In the genomic region with DNA sequence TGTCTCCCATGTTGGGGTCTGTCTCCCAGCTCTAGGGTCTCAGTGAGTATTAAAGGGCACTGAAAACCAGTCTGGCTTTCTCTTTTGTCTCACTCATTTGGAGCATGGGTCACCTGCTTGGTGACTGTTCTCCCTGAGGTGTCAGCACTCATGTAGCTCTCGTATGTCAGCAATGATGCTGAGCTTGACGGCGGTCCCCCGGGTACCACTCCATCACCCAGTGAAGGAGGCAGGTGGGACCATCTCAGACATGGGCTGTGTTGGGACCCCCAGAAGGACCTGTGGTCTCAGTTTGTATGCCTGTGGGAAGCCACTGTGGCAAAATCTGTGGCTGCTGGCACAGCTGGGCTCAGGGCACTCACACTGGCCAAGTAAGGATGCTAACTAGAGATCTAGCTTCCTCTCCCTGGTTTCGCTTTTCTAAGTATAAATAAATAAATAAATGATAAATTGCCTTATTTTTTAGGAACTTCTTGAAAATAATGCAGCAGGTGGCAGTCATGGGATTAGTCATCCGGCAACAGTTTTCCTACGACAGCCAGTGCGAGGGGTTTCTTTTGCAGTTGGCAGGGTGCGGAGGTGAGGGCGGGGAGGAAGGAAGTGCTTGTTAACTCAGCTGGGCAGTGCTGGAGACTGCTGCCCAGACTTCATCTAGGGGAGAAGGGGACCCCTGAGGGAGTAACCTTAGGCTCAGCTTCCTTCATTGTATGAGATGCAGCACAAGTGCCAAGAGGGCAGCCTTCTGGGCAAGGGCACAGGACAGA, we compare ENCODE assay signal across 26 cellular contexts. TPM values are rescaled to one million over a fixed set of nuclear protein-coding genes. Genes with fewer than 3 reads are reported as not detected.
A peak's percentile ranks its signal among the peaks of the same experiment; 100 is the strongest.
DNase-seq lines count a peak whose midpoint lies in the region; ATAC-seq, FAIRE-seq and TF ChIP-seq lines count a peak whose summit lies in the region.
"Had no signal": no experiment of that assay in that cellular context is flagged by ENCODE, and none has a peak within 500 bp of the region (broad histone marks: within the 10 kb centered on the region; RNA-seq: fewer than 3 reads in every experiment).

No MANE protein-coding gene starts in this region.

- no peak for FAIRE-seq in K562 (lab: Jason Lieb, UNC)
- FAIRE-seq: A204.1 had no signal

- H3K4me3 Mint-ChIP-seq in activated CD4-positive, alpha-beta T cell treated with anti-CD3 and anti-CD28 coated beads for 36 hours, result no peak overlapping the region
- peak overlapping the region; percentile 41 for H3K4me3 Mint-ChIP-seq in T-helper 1 cell treated with Interleukin-12 subunit alpha and Interleukin-12 subunit beta and Interleukin-4 antibody, amounts not matched to agents 30 μg/mL and 1 μg/mL, for 36 hours
- H3K4me3 Mint-ChIP-seq: immature natural killer cell, nephron progenitor cell had no signal

- peaks cover 2% of the 10 kb centered on the region for H3K27me3 Mint-ChIP-seq in activated CD4-positive, alpha-beta T cell treated with anti-CD3 and anti-CD28 coated beads for 36 hours
- no peaks in the 10 kb centered on the region for H3K27me3 Mint-ChIP-seq in T-helper 1 cell treated with Interleukin-12 subunit alpha and Interleukin-12 subunit beta and Interleukin-4 antibody, amounts not matched to agents 30 μg/mL and 1 μg/mL, for 36 hours (ENCODE audit: low read depth)

- no peaks in the 10 kb centered on the region for H3K36me3 Mint-ChIP-seq in activated CD4-positive, alpha-beta T cell treated with anti-CD3 and anti-CD28 coated beads for 36 hours (ENCODE audit: low read depth)
- H3K36me3 Mint-ChIP-seq in T-helper 1 cell treated with Interleukin-12 subunit alpha and Interleukin-12 subunit beta and Interleukin-4 antibody, amounts not matched to agents 30 μg/mL and 1 μg/mL, for 36 hours (ENCODE audit: low read depth), result peaks cover 2% of the 10 kb centered on the region
- H3K36me3 Mint-ChIP-seq: CD14-positive monocyte, immature natural killer cell had no signal

- no peak overlapping the region for H3K9ac ChIP-seq in BLaER1
- H3K9ac ChIP-seq in K562 (ENCODE audit: insufficient read depth in 1 of 2, low read depth in 2 of 2, low read length in 2 of 2), result peak overlapping the region; percentile 8 to 35; a peak in 2 of 4 replicates

- intact Hi-C loops in activated CD4-positive, alpha-beta T cell treated with anti-CD3 and anti-CD28 coated beads for 36 hours (cut with DNase I, micrococcal nuclease), result loop anchor here (2.0 to 5.0 kb wide), 3 partner anchors 37 to 549 kb away; a partner anchor contains a TSS
- intact Hi-C loops in K562 (cut with micrococcal nuclease), result no loop called here

- peaks cover 65% of the 10 kb centered on the region for H3K4me1 Mint-ChIP-seq in activated CD4-positive, alpha-beta T cell treated with anti-CD3 and anti-CD28 coated beads for 36 hours
- peaks cover 58% of the 10 kb centered on the region for H3K4me1 Mint-ChIP-seq in T-helper 1 cell treated with Interleukin-12 subunit alpha and Interleukin-12 subunit beta and Interleukin-4 antibody, amounts not matched to agents 30 μg/mL and 1 μg/mL, for 36 hours (ENCODE audit: low read depth)
- H3K4me1 Mint-ChIP-seq: immature natural killer cell, nephron progenitor cell had no signal

- H4K20me1 ChIP-seq in BLaER1 (no peaks in the 10 kb centered on the region), K562 (replicated peaks; ENCODE audit: control insufficient read depth, insufficient read depth, low read length) (no peaks in the 10 kb centered on the region)

- no peak overlapping the region for H2AFZ ChIP-seq in K562 (ENCODE audit: low read depth, low read length)
- H2AFZ ChIP-seq: PC-9 had no signal

- CTCF ChIA-PET in activated CD4-positive, alpha-beta T cell treated with anti-CD3 and anti-CD28 coated beads for 36 hours (lab: Charles Lee), result interaction anchor here (0.7 to 2.5 kb wide), 6 partner anchors 9 to 339 kb away, joined by 3 to 13 read pairs (median 4); no protein-coding TSS in a partner anchor
- CTCF ChIA-PET in K562 (lab: Yijun Ruan, JAX; ENCODE audit: low intra/inter-chr PET ratio), result no interaction called here

- H3K36me3 ChIP-seq in BLaER1 (no peaks in the 10 kb centered on the region), K562 (ENCODE audit: control insufficient read depth, insufficient read depth, low read length) (no peaks in the 10 kb centered on the region)
- H3K36me3 ChIP-seq: adrenal gland, HAP-1, SJCRH30, uterus had no signal

- no peak overlapping the region for H3K27ac ChIP-seq in BLaER1
- H3K27ac ChIP-seq in K562 (ENCODE audit: extremely low read depth, low read depth, low read length), result no peak overlapping the region; the same call in 2 of the 3 replicates
- H3K27ac ChIP-seq: PC-9, SJCRH30, uterus had no signal

- in situ Hi-C loops in K562 (cut with MboI), result no loop called here

- H3K4me3 ChIP-seq in BLaER1, result no peak overlapping the region
- H3K4me3 ChIP-seq in K562, result no peak overlapping the region
- H3K4me3 ChIP-seq: adrenal gland, HAP-1, lung, PC-9, SJCRH30, uterus had no signal

- WGBS in K562 (ENCODE audit: insufficient coverage, low coverage, missing lambda C conversion rate), result 80% methylated on average over 4 of the region's 10 CpGs

- no peaks in the 10 kb centered on the region for H3K27me3 ChIP-seq in BLaER1
- no peaks in the 10 kb centered on the region for H3K27me3 ChIP-seq in K562 (ENCODE audit: control insufficient read depth in 2 of 2, insufficient read depth in 2 of 2, low read length in 2 of 2)
- H3K27me3 ChIP-seq: adrenal gland, SJCRH30, uterus had no signal

- H3K9me3 ChIP-seq in BLaER1 (no peaks in the 10 kb centered on the region), K562 (replicated peaks; ENCODE audit: control insufficient read depth, insufficient read depth, low read depth, low read length) (no peaks in the 10 kb centered on the region)
- H3K9me3 ChIP-seq: adrenal gland, HAP-1, SJCRH30, uterus had no signal

- no peaks in the 10 kb centered on the region for H3K9me1 ChIP-seq in K562 (ENCODE audit: control insufficient read depth, insufficient read depth, low read length)

- no peaks in the 10 kb centered on the region for H3K9me3 Mint-ChIP-seq in activated CD4-positive, alpha-beta T cell treated with anti-CD3 and anti-CD28 coated beads for 36 hours (ENCODE audit: low read depth)
- no peaks in the 10 kb centered on the region for H3K9me3 Mint-ChIP-seq in T-helper 1 cell treated with Interleukin-12 subunit alpha and Interleukin-12 subunit beta and Interleukin-4 antibody, amounts not matched to agents 30 μg/mL and 1 μg/mL, for 36 hours
- H3K9me3 Mint-ChIP-seq: CD14-positive monocyte, nephron progenitor cell had no signal

- no peak for TF ChIP-seq EP300 in K562 (IDR thresholded peaks at IDR 0.05; ENCODE audit: low read length)

- no TSS peak for BruUV-seq in K562 (replicated peaks; lab: Mats Ljungman, UMichigan)

- H3K4me2 ChIP-seq in BLaER1 (peak overlapping the region; percentile 66), K562 (ENCODE audit: insufficient read depth, low read length) (peak overlapping the region; percentile 27; the same call in 1 of the 2 replicates)
- H3K4me2 ChIP-seq: PC-9 had no signal

- TF ChIP-seq POLR2A in K562 (conservative IDR thresholded peaks at IDR 0.05), result no peak

- H3K79me2 ChIP-seq in K562 (ENCODE audit: control insufficient read depth, insufficient read depth, low read length), result no peaks in the 10 kb centered on the region

- ATAC-seq in activated CD4-positive, alpha-beta T cell treated with anti-CD3 and anti-CD28 coated beads for 36 hours, result peak; percentile 33
- ATAC-seq in K562, result no peak
- ATAC-seq in left lobe of liver, result no peak

- peaks cover 22% of the 10 kb centered on the region for H3K4me1 ChIP-seq in BLaER1
- peaks cover 7 to 18% of the 10 kb centered on the region in 2 experiments; a peak in 3 of 5 replicates for H3K4me1 ChIP-seq in K562 (replicated peaks in 1 of 2; ENCODE audit: control insufficient read depth in 2 of 2, insufficient read depth in 2 of 2, low read length in 2 of 2)
- H3K4me1 ChIP-seq: adrenal gland, HAP-1, SJCRH30, uterus had no signal

- peak overlapping the region; percentile 82 for H3K27ac Mint-ChIP-seq in activated CD4-positive, alpha-beta T cell treated with anti-CD3 and anti-CD28 coated beads for 36 hours
- H3K27ac Mint-ChIP-seq in T-helper 1 cell treated with Interleukin-12 subunit alpha and Interleukin-12 subunit beta and Interleukin-4 antibody, amounts not matched to agents 30 μg/mL and 1 μg/mL, for 36 hours, result peak overlapping the region; percentile 85
- H3K27ac Mint-ChIP-seq: CD14-positive monocyte, immature natural killer cell, nephron progenitor cell had no signal

- TF ChIP-seq CTCF in K562 (IDR thresholded peaks at IDR 0.05 in 2 of 3, conservative IDR thresholded peaks at IDR 0.05 in 1 of 3; ENCODE audit: insufficient read depth in 2 of 3, low read depth in 1 of 3, low read length in 3 of 3) (no peak), GM10266 (IDR thresholded peaks at IDR 0.05; ENCODE audit: control insufficient read depth, insufficient read depth, low read depth, missing control alignments) (no peak)

- peak; percentile 55 for DNase-seq in activated CD4-positive, alpha-beta T cell treated with anti-CD3 and anti-CD28 coated beads for 36 hours
- DNase-seq in activated CD4-positive, alpha-beta T cell treated with anti-CD3 and anti-CD28 coated beads for 1 hour, result no peak
- no peak for DNase-seq in K562 (ENCODE audit: extremely low read depth in 1 of 4, low spot score in 3 of 4)
- no peak for DNase-seq in GM10266 (ENCODE audit: extremely low spot score)
- no peak for DNase-seq in left lobe of liver (ENCODE audit: low spot score)
- DNase-seq in NCI-H526 treated with DMSO at 0.1 percent for 48 hours (lab: John Stamatoyannopoulos, UW), result no peak
- DNase-seq: caudate nucleus; effector CD4-positive, alpha-beta T cell; glutamatergic neuron; immature natural killer cell; KG1; NCI-H1105; NCI-H526; nephron progenitor cell; PC-9; SJCRH30; stimulated activated CD4-positive, alpha-beta T cell treated with anti-CD3 and anti-CD28 coated beads, Interleukin-12 subunit alpha, Interleukin-12 subunit beta, amount 100 ng/mL, for 4 hours; T1000; uterus had no signal

- no peak for TF ChIP-seq RAD21 in K562 (CRISPR knock-in tag; conservative IDR thresholded peaks at IDR 0.05 in 1 of 2, IDR thresholded peaks at IDR 0.05 in 1 of 2)

- POLR2A ChIA-PET in activated CD4-positive, alpha-beta T cell treated with anti-CD3 and anti-CD28 coated beads for 36 hours (lab: Charles Lee), result interaction anchor here (0.6 to 0.7 kb wide), 3 partner anchors 100 to 109 kb away, joined by 3 to 7 read pairs (median 4); no protein-coding TSS in a partner anchor
- POLR2A ChIA-PET in K562 (lab: Yijun Ruan, JAX), result interaction anchor here (1.0 kb wide), 1 partner anchor 11 kb away, joined by 3 read pairs; no protein-coding TSS in a partner anchor

RNA-seq across cellular contexts. Expression of a gene that starts 48.8 kb away (rescaled TPM):
- 1 to 10 TPM; 1.2 to 1.4 TPM for total RNA-seq in activated CD4-positive, alpha-beta T cell treated with anti-CD3 and anti-CD28 coated beads for 36 hours
- 38.2 and 49.5 TPM in 2 replicates for total RNA-seq in K562 (2011; cell fraction: chromatin; rRNA removed; ENCODE audit: low replicate concordance)
- 22.2 and 25.8 TPM in 2 replicates for total RNA-seq in K562 (2011; cell fraction: nucleolus; rRNA removed)
- 24.9 and 29.2 TPM in 2 replicates for total RNA-seq in K562 (2011; cell fraction: nucleoplasm; rRNA removed)
- 24.1 and 27.4 TPM in 2 replicates for total RNA-seq in K562 (2014; rRNA removed)
- 9.8 and 11.4 TPM in 2 replicates for total RNA-seq in K562 (2014; rRNA removed; fragmentation: Illumina TruSeq; extraction: Trizol)
- total RNA-seq in K562 (2015; rRNA removed; fragmentation: Illumina TruSeq; extraction: Trizol), result 13.5 and 14.5 TPM in 2 replicates
- total RNA-seq in K562 (2021), result 28.8 and 31.3 TPM in 2 replicates
- polyA plus RNA-seq in K562 (2011; rRNA removed), result 18.5 and 29.5 TPM in 2 replicates
- polyA plus RNA-seq in K562 (2011; cell fraction: cytosol; rRNA removed), result 15.5 and 43.5 TPM in 2 replicates
- 18.5 and 38.5 TPM in 2 replicates for polyA plus RNA-seq in K562 (2011; cell fraction: nucleus; rRNA removed)
- 11.3 and 15.6 TPM in 2 replicates for polyA plus RNA-seq in K562 (2012)
- 23.3 and 26.0 TPM in 2 replicates for polyA plus RNA-seq in K562 (2014; fragmentation: Illumina TruSeq; extraction: Trizol)
- polyA plus RNA-seq in K562 (2014; fragmentation: Nextera tagmentation; extraction: Ambion mirVana), result under 1 TPM; 0.52 to 0.55 TPM
- polyA plus RNA-seq in K562 (2014; rRNA removed), result 21.6 and 23.4 TPM in 2 replicates
- polyA minus RNA-seq in K562 (2011; rRNA and poly(A)+ RNA removed), result 16.4 and 28.3 TPM in 2 replicates
- 9.6 and 23.8 TPM in 2 replicates for polyA minus RNA-seq in K562 (2011; cell fraction: cytosol; rRNA and poly(A)+ RNA removed)
- 14.6 and 17.6 TPM in 2 replicates for polyA minus RNA-seq in K562 (2011; cell fraction: nucleus; rRNA and poly(A)+ RNA removed)
- 0.63 TPM for total RNA-seq in left lobe of liver
- total RNA-seq: SJCRH30 had no signal
